ENCODE assay signal across 12 cellular contexts in the genomic region with DNA sequence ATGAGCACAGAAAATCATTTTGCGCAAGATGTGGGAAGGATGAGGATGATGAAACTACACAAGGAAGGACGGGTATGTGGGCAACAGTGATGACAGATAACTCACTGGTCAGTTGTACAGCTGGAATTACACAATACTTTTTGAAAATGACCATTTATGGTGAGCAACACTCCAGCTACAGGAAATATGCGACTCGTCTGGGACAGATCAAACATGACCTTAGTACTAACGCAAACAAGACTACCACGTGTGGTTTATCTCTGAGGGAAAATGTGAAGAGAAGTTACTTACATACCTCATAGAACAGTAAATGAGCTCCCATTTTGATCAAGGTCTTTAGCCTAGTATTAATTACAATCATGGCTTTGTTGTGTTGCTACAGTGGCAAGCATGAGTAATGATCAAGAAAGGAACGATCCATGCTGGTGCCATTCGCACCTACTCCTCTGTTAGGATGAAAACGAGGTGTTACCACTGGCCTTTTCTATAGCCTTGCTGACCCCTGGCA.
DNase-seq lines count a peak whose midpoint lies in the region; ATAC-seq and TF ChIP-seq lines count a peak whose summit lies in the region.
"Had no signal": no experiment of that assay in that cellular context is flagged by ENCODE, and none has a peak within 500 bp of the region (broad histone marks: within the 10 kb centered on the region; RNA-seq: fewer than 3 reads in every experiment).

No MANE protein-coding gene starts in this region.

- no peaks in the 10 kb centered on the region for H3K4me1 ChIP-seq in psoas muscle
- H3K4me1 ChIP-seq: prostate gland had no signal

- no peaks in the 10 kb centered on the region for H3K9me3 ChIP-seq in psoas muscle
- H3K9me3 ChIP-seq: prostate gland had no signal

- peak overlapping the region; percentile 53 for H3K27ac ChIP-seq in psoas muscle
- H3K27ac ChIP-seq: prostate gland had no signal

- peak; percentile 68 to 84 (median 78) for ATAC-seq in psoas muscle
- no peak for ATAC-seq in GM21529 (IDR thresholded peaks at IDR 0.05; ENCODE audit: unreplicated experiment)

- intact Hi-C loops in psoas muscle (cut with DNase I): no loop called here

- TF ChIP-seq CTCF in fibroblast of villous mesenchyme (IDR thresholded peaks at IDR 0.05; ENCODE audit: insufficient read depth, low read depth, low read length) (no peak), psoas muscle (IDR thresholded peaks at IDR 0.05) (no peak)

- H3K4me3 ChIP-seq in fibroblast of villous mesenchyme (ENCODE audit: low read depth, low read length): no peak overlapping the region
- no peak overlapping the region for H3K4me3 ChIP-seq in psoas muscle
- H3K4me3 ChIP-seq: prostate gland had no signal

- DNase-seq in EH (ENCODE audit: low read depth) (peak; percentile 96), SHP77 (lab: John Stamatoyannopoulos, UW) (peak; percentile 14 to 42), fibroblast of villous mesenchyme (ENCODE audit: low read depth) (peak; percentile 100), psoas muscle (no peak), NCI-H1694 treated with DMSO at 0.1 percent for 48 hours (lab: John Stamatoyannopoulos, UW) (no peak), activated gamma-delta T cell (lab: John Stamatoyannopoulos, UW) (no peak), UCSD-AML1 (lab: John Stamatoyannopoulos, UW; ENCODE audit: unreplicated experiment) (no peak)
- DNase-seq: activated CD4-positive, alpha-beta memory T cell treated with anti-CD3 and anti-CD28 coated beads for 36 hours; DMS79 treated with DMSO at 0.1 percent for 48 hours; NCI-H1105 treated with DMSO at 0.1 percent for 48 hours had no signal

- 78 to 85% (median 84%) methylated on average over 9 of the region's 9 CpGs for WGBS in psoas muscle, 3 donors

- H3K36me3 ChIP-seq in psoas muscle (ENCODE audit: insufficient read depth in 1 of 2, low read depth in 1 of 2): no peaks in the 10 kb centered on the region
- H3K36me3 ChIP-seq: prostate gland had no signal

- no peaks in the 10 kb centered on the region for H3K27me3 ChIP-seq in psoas muscle (ENCODE audit: insufficient read depth in 3 of 3, low read length in 2 of 3)

Comparison
In these comparisons a context has a peak if more than half of its experiments do, and no peak if none do; other contexts are left out.
1. DNase-seq: peak in EH (single experiment), SHP77 (2 of 2) and fibroblast of villous mesenchyme (single experiment); none in psoas muscle (0 of 2), NCI-H1694 treated with DMSO at 0.1 percent for 48 hours (single experiment), activated gamma-delta T cell (single experiment) and UCSD-AML1 (single experiment).